Comparison of ENCODE assay signal across 15 cellular contexts in the genomic region with DNA sequence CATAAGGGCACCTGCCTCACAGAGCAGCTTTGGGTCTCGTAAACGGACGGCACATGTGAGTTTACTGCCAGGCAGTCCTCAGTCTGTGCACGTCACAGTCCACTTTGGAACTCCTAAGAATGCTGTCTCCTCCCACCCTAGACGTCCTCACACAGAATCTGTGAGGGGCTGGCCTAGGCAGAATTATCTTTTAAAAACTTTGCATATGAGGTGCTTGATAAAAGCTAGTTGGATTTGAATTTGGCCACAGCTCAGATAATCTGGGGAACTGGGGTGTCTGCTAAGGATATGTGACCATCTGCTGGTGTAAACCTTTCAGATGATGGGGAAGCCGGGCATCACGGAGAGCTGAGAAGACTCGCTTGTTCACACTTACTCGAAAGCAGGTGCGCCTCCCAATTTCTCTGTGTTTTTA.
DNase-seq lines count a peak whose midpoint lies in the region; TF ChIP-seq lines count a peak whose summit lies in the region.
"Had no signal": no experiment of that assay in that cellular context is flagged by ENCODE, and none has a peak within 500 bp of the region (broad histone marks: within the 10 kb centered on the region; RNA-seq: fewer than 3 reads in every experiment).

No MANE protein-coding gene starts in this region.

- TF ChIP-seq EP300 in sigmoid colon (IDR thresholded peaks at IDR 0.05) = no peak

- 85% methylated on average over 10 of the region's 10 CpGs for WGBS in hepatocyte (ENCODE audit: low lambda C conversion rate, missing lambda C conversion rate)
- 86 to 89% methylated on average over 10 of the region's 10 CpGs for WGBS in sigmoid colon, 2 donors

- no peaks in the 10 kb centered on the region for H3K9me2 ChIP-seq in hepatocyte (replicated peaks; ENCODE audit: insufficient read depth)

- H3K4me2 ChIP-seq in hepatocyte = no peak overlapping the region

- no peak for TF ChIP-seq POLR2A in sigmoid colon (IDR thresholded peaks at IDR 0.05)

- DNase-seq in activated CD8-positive, alpha-beta memory T cell treated with anti-CD3 and anti-CD28 coated beads, Interleukin-2, amount 50 U/mL, for 48 hours = peak; percentile 44
- DNase-seq in activated CD8-positive, alpha-beta memory T cell treated with anti-CD3 and anti-CD28 coated beads, Interleukin-2, amount 50 U/mL, for 4 hours = no peak
- peak; percentile 2 for DNase-seq in GM03348 (ENCODE audit: low spot score)
- DNase-seq in hepatocyte (ENCODE audit: low spot score) = no peak
- peak; percentile 22 for DNase-seq in sigmoid colon
- no peak for DNase-seq in NCI-H524 (lab: John Stamatoyannopoulos, UW)
- DNase-seq in activated CD4-positive, alpha-beta T cell treated with anti-CD3 and anti-CD28 coated beads for 48 hours = no peak
- no peak for DNase-seq in DMS114 treated with DMSO at 0.1 percent for 48 hours (lab: John Stamatoyannopoulos, UW; ENCODE audit: unreplicated experiment)
- DNase-seq: AML-193; CD8-positive, alpha-beta T cell; GF-D8; GOT3; HFFc6; KG1; NCI-H1694 treated with DMSO at 0.1 percent for 48 hours had no signal

- H3K27ac ChIP-seq in hepatocyte (peak overlapping the region; percentile 55), sigmoid colon (peak overlapping the region in 1 of 4 donors; percentile 50)

- no peaks in the 10 kb centered on the region for H3K27me3 ChIP-seq in hepatocyte
- peaks cover 0 to 2% (median 0%) of the 10 kb centered on the region in 3 donors for H3K27me3 ChIP-seq in sigmoid colon

- TF ChIP-seq CTCF in hepatocyte (IDR thresholded peaks at IDR 0.05; ENCODE audit: poor library complexity) (no peak), sigmoid colon (IDR thresholded peaks at IDR 0.05) (no peak)

- H3K79me2 ChIP-seq in hepatocyte = no peaks in the 10 kb centered on the region

- H3K4me3 ChIP-seq in hepatocyte (no peak overlapping the region), sigmoid colon (no peak overlapping the region)

- H3K36me3 ChIP-seq in hepatocyte (replicated peaks; ENCODE audit: insufficient read depth, low read depth) = no peaks in the 10 kb centered on the region
- H3K36me3 ChIP-seq in sigmoid colon = no peaks in the 10 kb centered on the region

- H3K4me1 ChIP-seq in hepatocyte (ENCODE audit: insufficient read depth) = peaks cover 13% of the 10 kb centered on the region
- H3K4me1 ChIP-seq in sigmoid colon = no peaks in the 10 kb centered on the region

- intact Hi-C loops in sigmoid colon (cut with DNase I) = no loop called here

- H2AFZ ChIP-seq in hepatocyte = no peak overlapping the region

- H4K20me1 ChIP-seq in hepatocyte (ENCODE audit: insufficient read depth, poor library complexity, severe bottlenecking) = no peaks in the 10 kb centered on the region

- H3K9me3 ChIP-seq in hepatocyte (ENCODE audit: low read depth) = peaks cover 8% of the 10 kb centered on the region
- H3K9me3 ChIP-seq in sigmoid colon = no peaks in the 10 kb centered on the region

Comparison
In these comparisons a context has a peak if more than half of its experiments do, and no peak if none do; other contexts are left out.
1. DNase-seq: peak in activated CD8-positive, alpha-beta memory T cell treated with anti-CD3 and anti-CD28 coated beads, Interleukin-2, amount 50 U/mL, for 48 hours (single experiment), GM03348 (single experiment) and sigmoid colon (single experiment); none in activated CD8-positive, alpha-beta memory T cell treated with anti-CD3 and anti-CD28 coated beads, Interleukin-2, amount 50 U/mL, for 4 hours (single experiment), hepatocyte (single experiment), NCI-H524 (0 of 2), activated CD4-positive, alpha-beta T cell treated with anti-CD3 and anti-CD28 coated beads for 48 hours (single experiment) and DMS114 treated with DMSO at 0.1 percent for 48 hours (single experiment).